In genomic region chr20:37334450-37334849, GRCh38 we compare ENCODE assay signal across 1 cellular context.
TF ChIP-seq lines count a peak whose summit lies in the region.

No MANE protein-coding gene starts in this region.

TF ChIP-seq in HepG2, 621 proteins besides CTCF, POLR2A, EP300 and RAD21:
- no peak for TF ChIP-seq MAFK (conservative IDR thresholded peaks at IDR 0.05 in 1 of 2, IDR thresholded peaks at IDR 0.05 in 1 of 2; ENCODE audit: low read length in 2 of 2)
- peak; percentile 97 for TF ChIP-seq ZNF512 (CRISPR knock-in tag; IDR thresholded peaks at IDR 0.05)
- TF ChIP-seq ZNF280D (CRISPR knock-in tag; IDR thresholded peaks at IDR 0.05) = 0 out of 2 replicates have a peak, but pooled peaks have one; percentile 3
TF ChIP-seq in HepG2: peak in this region for 2.
